In the genomic region with DNA sequence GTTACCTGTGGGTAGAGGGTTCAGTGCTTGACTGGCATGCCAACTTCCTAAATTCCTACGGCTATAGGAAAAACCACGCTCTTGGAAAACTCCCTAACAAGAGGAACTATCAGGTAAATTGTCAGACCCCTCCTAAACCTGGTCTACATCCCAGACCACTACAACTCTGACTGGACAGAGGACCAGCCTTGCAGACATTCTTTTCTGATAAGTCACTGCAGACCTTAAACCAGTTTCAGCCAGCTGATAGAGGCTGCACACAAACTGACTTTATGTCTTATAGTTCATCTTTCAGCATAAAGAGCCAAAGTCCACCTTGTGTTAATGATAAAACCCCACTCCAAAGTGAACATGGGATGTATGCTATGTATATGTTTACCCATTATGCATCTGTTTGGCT, we compare ENCODE assay signal across 14 cellular contexts.
DNase-seq lines count a peak whose midpoint lies in the region; ATAC-seq and TF ChIP-seq lines count a peak whose summit lies in the region.
"Had no signal": no experiment of that assay in that cellular context is flagged by ENCODE, and none has a peak within 500 bp of the region (broad histone marks: within the 10 kb centered on the region; RNA-seq: fewer than 3 reads in every experiment).

No MANE protein-coding gene starts in this region.

- H2BK12ac ChIP-seq in neuronal stem cell (ENCODE audit: low read length), result no peak overlapping the region

- no peak overlapping the region for H3K18ac ChIP-seq in neuronal stem cell (ENCODE audit: low read length)

- POLR2A ChIA-PET in activated CD4-positive, alpha-beta T cell treated with anti-CD3 and anti-CD28 coated beads, Interleukin-2, amount 10 ng/mL, durations not matched to agents 7 days and 5 days (lab: Charles Lee), result no interaction called here

- H3K14ac ChIP-seq in neuronal stem cell (ENCODE audit: low read length), result no peak overlapping the region

- no peaks in the 10 kb centered on the region for H3K9me3 ChIP-seq in neuronal stem cell (replicated peaks in 1 of 2; ENCODE audit: control insufficient read depth in 2 of 2, insufficient read depth in 1 of 2, low read depth in 1 of 2, low read length in 2 of 2)

- no peaks in the 10 kb centered on the region for H3K27me3 ChIP-seq in neuronal stem cell (ENCODE audit: control insufficient read depth in 3 of 3, insufficient read depth in 3 of 3, low read depth in 1 of 3, low read length in 3 of 3)

- peak; percentile 4 for DNase-seq in AG10803 (ENCODE audit: low read depth)
- peak; percentile 33 for DNase-seq in amniotic epithelial cell (ENCODE audit: low read depth)
- peak; percentile 14 for DNase-seq in fibroblast of the aortic adventitia (ENCODE audit: low read depth)
- no peak for DNase-seq in neuronal stem cell (ENCODE audit: low spot score)
- no peak for DNase-seq in immature natural killer cell
- no peak for DNase-seq in NCI-H1417 treated with DMSO at 0.1 percent for 48 hours (lab: John Stamatoyannopoulos, UW)
- no peak for DNase-seq in activated CD4-positive, alpha-beta T cell treated with anti-CD3 and anti-CD28 coated beads, Interleukin-2, amount 10 ng/mL, durations not matched to agents 7 days and 5 days
- DNase-seq: H9, NCI-H1694, NCI-H345, NCI-H748 treated with DMSO at 0.1 percent for 48 hours, PC-9 had no signal

- ATAC-seq in GM18498 (IDR thresholded peaks at IDR 0.05; ENCODE audit: unreplicated experiment), result no peak

- H3K27ac ChIP-seq in neuronal stem cell (replicated peaks; ENCODE audit: low read length), result no peak overlapping the region
- H3K27ac ChIP-seq: C4-2B, PC-9 had no signal

- H3K36me3 Mint-ChIP-seq in immature natural killer cell, result no peaks in the 10 kb centered on the region
- H3K36me3 Mint-ChIP-seq in activated CD4-positive, alpha-beta T cell treated with anti-CD3 and anti-CD28 coated beads, Interleukin-2, amount 10 ng/mL, durations not matched to agents 7 days and 5 days (ENCODE audit: low read depth), result no peaks in the 10 kb centered on the region

- no peak overlapping the region for H4K91ac ChIP-seq in neuronal stem cell (ENCODE audit: low read depth, low read length, poor library complexity)

- H3K23ac ChIP-seq in neuronal stem cell (ENCODE audit: low read depth, low read length, poor library complexity), result no peak overlapping the region

- H3K27ac Mint-ChIP-seq in immature natural killer cell, result no peak overlapping the region
- no peak overlapping the region for H3K27ac Mint-ChIP-seq in activated CD4-positive, alpha-beta T cell treated with anti-CD3 and anti-CD28 coated beads, Interleukin-2, amount 10 ng/mL, durations not matched to agents 7 days and 5 days
- H3K27ac Mint-ChIP-seq: H9 had no signal

- H3K9ac ChIP-seq in neuronal stem cell (ENCODE audit: low read depth, low read length, poor library complexity), result no peak overlapping the region

- no peak overlapping the region for H3K4ac ChIP-seq in neuronal stem cell (ENCODE audit: low read length)

- H3K36me3 ChIP-seq in neuronal stem cell (replicated peaks in 1 of 2; ENCODE audit: control insufficient read depth in 2 of 2, insufficient read depth in 2 of 2, low read length in 2 of 2), result no peaks in the 10 kb centered on the region

- CTCF ChIA-PET in activated CD4-positive, alpha-beta T cell treated with anti-CD3 and anti-CD28 coated beads, Interleukin-2, amount 10 ng/mL, durations not matched to agents 7 days and 5 days (lab: Charles Lee), result interaction anchor here (1.3 kb wide), 1 partner anchor 13 kb away, joined by 3 read pairs; no protein-coding TSS in a partner anchor

- H3K9me3 Mint-ChIP-seq in immature natural killer cell, result no peaks in the 10 kb centered on the region
- no peaks in the 10 kb centered on the region for H3K9me3 Mint-ChIP-seq in activated CD4-positive, alpha-beta T cell treated with anti-CD3 and anti-CD28 coated beads, Interleukin-2, amount 10 ng/mL, durations not matched to agents 7 days and 5 days
- H3K9me3 Mint-ChIP-seq: H9 had no signal

- TF ChIP-seq CTCF in AG10803 (conservative IDR thresholded peaks at IDR 0.05; ENCODE audit: low read length) (no peak), fibroblast of the aortic adventitia (IDR thresholded peaks at IDR 0.05; ENCODE audit: insufficient read depth, low read length) (no peak)

- H4K8ac ChIP-seq in neuronal stem cell (ENCODE audit: low read depth, low read length), result no peak overlapping the region

- peaks cover 2 to 14% of the 10 kb centered on the region in 2 donors for H3K4me1 ChIP-seq in neuronal stem cell (ENCODE audit: control insufficient read depth in 2 of 2, insufficient read depth in 1 of 2, low read depth in 1 of 2, low read length in 2 of 2)

- H3K27me3 Mint-ChIP-seq in immature natural killer cell (ENCODE audit: low read depth in 3 of 3), result peaks cover 0 to 2% (median 0%) of the 10 kb centered on the region in 3 donors
- H3K27me3 Mint-ChIP-seq in activated CD4-positive, alpha-beta T cell treated with anti-CD3 and anti-CD28 coated beads, Interleukin-2, amount 10 ng/mL, durations not matched to agents 7 days and 5 days, result no peaks in the 10 kb centered on the region

- no peak overlapping the region for H3K4me2 ChIP-seq in neuronal stem cell (ENCODE audit: insufficient read depth, low read length, poor library complexity, severe bottlenecking)
- H3K4me2 ChIP-seq: PC-9 had no signal

- no peaks in the 10 kb centered on the region for H3K4me1 Mint-ChIP-seq in immature natural killer cell
- no peaks in the 10 kb centered on the region for H3K4me1 Mint-ChIP-seq in activated CD4-positive, alpha-beta T cell treated with anti-CD3 and anti-CD28 coated beads, Interleukin-2, amount 10 ng/mL, durations not matched to agents 7 days and 5 days

- H3K4me3 Mint-ChIP-seq in immature natural killer cell, result no peak overlapping the region
- H3K4me3 Mint-ChIP-seq in activated CD4-positive, alpha-beta T cell treated with anti-CD3 and anti-CD28 coated beads, Interleukin-2, amount 10 ng/mL, durations not matched to agents 7 days and 5 days, result no peak overlapping the region
- H3K4me3 Mint-ChIP-seq: H9 had no signal

- no peaks in the 10 kb centered on the region for H3K79me1 ChIP-seq in neuronal stem cell (ENCODE audit: low read depth, low read length)

- no peak overlapping the region for H2BK120ac ChIP-seq in neuronal stem cell (ENCODE audit: low read depth, low read length)

- H2AK5ac ChIP-seq in neuronal stem cell (ENCODE audit: low read depth, low read length), result no peak overlapping the region

- WGBS in neuronal stem cell (ENCODE audit: extremely low coverage in 2 of 2, insufficient read length in 2 of 2, insufficient replicate concordance in 1 of 2), 2 donors, result no CpG with 5 or more reads among the region's 2 CpGs

- H3K4me3 ChIP-seq in AG10803 (ENCODE audit: low read length) (no peak overlapping the region), fibroblast of the aortic adventitia (ENCODE audit: low read depth, low read length) (no peak overlapping the region), neuronal stem cell (ENCODE audit: low read length in 2 of 2) (no peak overlapping the region)
- H3K4me3 ChIP-seq: PC-9 had no signal

- H2BK5ac ChIP-seq in neuronal stem cell (ENCODE audit: low read length), result no peak overlapping the region

- H2BK15ac ChIP-seq in neuronal stem cell (ENCODE audit: low read length), result no peak overlapping the region

- H2AFZ ChIP-seq in neuronal stem cell (ENCODE audit: low read length), result peak overlapping the region; percentile 51
- H2AFZ ChIP-seq: PC-9 had no signal

Comparison
In these comparisons a context has a peak if more than half of its experiments do, and no peak if none do; other contexts are left out.
1. DNase-seq: peak in AG10803 (single experiment), amniotic epithelial cell (single experiment) and fibroblast of the aortic adventitia (single experiment); none in neuronal stem cell (single experiment), immature natural killer cell (0 of 3), NCI-H1417 treated with DMSO at 0.1 percent for 48 hours (single experiment) and activated CD4-positive, alpha-beta T cell treated with anti-CD3 and anti-CD28 coated beads, Interleukin-2, amount 10 ng/mL, durations not matched to agents 7 days and 5 days (single experiment).